ENCODE assay signal across 8 cellular contexts in the genomic region with DNA sequence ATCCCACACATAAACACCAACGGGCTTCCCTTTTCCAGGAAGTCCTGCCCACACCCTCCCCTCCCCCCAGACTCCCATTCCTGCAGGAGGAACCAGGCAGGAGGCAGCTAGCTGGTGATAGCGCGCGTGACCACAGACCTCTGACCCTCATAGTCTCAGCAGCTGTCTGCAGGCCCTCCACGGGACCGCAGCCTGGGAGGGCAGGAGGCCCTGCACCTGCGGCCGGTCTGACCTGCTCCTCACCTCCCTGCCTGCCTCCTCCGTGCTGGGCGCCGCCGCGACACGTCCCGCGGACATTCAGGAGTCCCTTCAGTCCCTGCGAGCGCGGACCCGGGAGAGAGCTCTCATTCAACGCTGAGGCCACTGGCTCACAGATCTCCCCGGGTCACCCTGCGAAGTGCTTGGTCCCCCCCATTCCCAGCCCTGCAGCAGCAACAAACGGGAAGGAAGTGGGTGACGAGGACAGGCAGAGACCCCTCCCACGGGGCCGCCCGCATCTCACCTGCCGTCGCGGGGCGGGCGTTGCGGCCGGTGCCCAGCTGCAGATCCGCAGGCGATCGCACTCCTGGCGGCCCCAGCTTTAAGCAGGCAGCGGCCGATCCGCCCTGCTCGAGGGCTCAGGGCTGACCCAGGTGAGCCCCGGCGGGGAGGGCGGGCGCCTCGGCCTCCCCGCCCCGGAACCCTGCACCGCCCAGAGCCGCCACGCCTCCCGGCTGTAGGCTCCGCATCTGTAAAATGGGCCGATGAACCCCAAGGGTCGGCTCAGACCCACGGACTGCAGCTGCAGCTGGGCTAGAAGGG. TPM values are rescaled to one million over a fixed set of nuclear protein-coding genes. Genes with fewer than 3 reads are reported as not detected.
A peak's percentile ranks its signal among the peaks of the same experiment; 100 is the strongest.
DNase-seq lines count a peak whose midpoint lies in the region; ATAC-seq and TF ChIP-seq lines count a peak whose summit lies in the region.

No MANE protein-coding gene starts in this region.

- WGBS in heart right ventricle, 2 donors, result 16 to 18% methylated on average over 58 of the region's 58 CpGs

- peak; percentile 50 for DNase-seq in activated T-cell treated with anti-CD3 and anti-CD28 coated beads, Interleukin-2, amount 50 U/mL, for 1 hour
- DNase-seq in heart right ventricle, result peak; percentile 46 to 54
- peak; percentile 78 for DNase-seq in sciatic nerve (ENCODE audit: low spot score)
- no peak for DNase-seq in type B pancreatic cell (ENCODE audit: extremely low spot score, unreplicated experiment)

- peaks cover 10% of the 10 kb centered on the region for H3K4me1 Mint-ChIP-seq in type B pancreatic cell (ENCODE audit: unreplicated experiment)

- intact Hi-C loops in heart right ventricle (cut with DNase I) (no loop called here), sciatic nerve (cut with DNase I) (no loop called here)

- no peak overlapping the region for H3K4me3 Mint-ChIP-seq in type B pancreatic cell

- peaks cover 12% of the 10 kb centered on the region for H3K27me3 Mint-ChIP-seq in type B pancreatic cell

- peaks cover 10% of the 10 kb centered on the region; the same call in 1 of the 2 replicates for H3K4me1 ChIP-seq in HUES48 (ENCODE audit: control insufficient read depth, insufficient read depth, low read length)
- peaks cover 0 to 66% (median 11%) of the 10 kb centered on the region in 9 donors for H3K4me1 ChIP-seq in heart right ventricle

- no peaks in the 10 kb centered on the region for H3K36me3 Mint-ChIP-seq in type B pancreatic cell

- H3K27ac Mint-ChIP-seq in type B pancreatic cell, result no peak overlapping the region

- H3K4me3 ChIP-seq in HUES48 (ENCODE audit: low read depth, low read length) (peak overlapping the region; percentile 60), heart right ventricle (peak overlapping the region in 8 of 10 donors; percentile 17 to 61 (median 40))

- peaks cover 13% of the 10 kb centered on the region for H3K27me3 ChIP-seq in HUES48 (ENCODE audit: control insufficient read depth, insufficient read depth, low read length)
- H3K27me3 ChIP-seq in heart right ventricle, result peaks cover 0 to 28% (median 10%) of the 10 kb centered on the region in 7 donors

- no peak overlapping the region for H3K9ac ChIP-seq in HUES48 (ENCODE audit: low read depth, low read length)

- ATAC-seq in heart right ventricle (peak in 6 of 8 donors; percentile 45 to 57 (median 50)), sciatic nerve (peak; percentile 67), HG03095 (IDR thresholded peaks at IDR 0.05; ENCODE audit: unreplicated experiment) (no peak), GM21381 (IDR thresholded peaks at IDR 0.05; ENCODE audit: unreplicated experiment) (no peak), GM18519 (IDR thresholded peaks at IDR 0.05; ENCODE audit: low FRiP score, unreplicated experiment) (no peak)

- H3K27ac ChIP-seq in HUES48 (ENCODE audit: low read depth, low read length) (no peak overlapping the region), heart right ventricle (peak overlapping the region in 2 of 10 donors; percentile 41 to 87)

- H3K9me3 ChIP-seq in HUES48 (ENCODE audit: control insufficient read depth, insufficient read depth, low read length) (no peaks in the 10 kb centered on the region), heart right ventricle (no peaks in the 10 kb centered on the region)

- TF ChIP-seq CTCF in heart right ventricle (IDR thresholded peaks at IDR 0.05), result no peak
- no peak for TF ChIP-seq CTCF in type B pancreatic cell (conservative IDR thresholded peaks at IDR 0.05)

- H3K9me3 Mint-ChIP-seq in type B pancreatic cell, result no peaks in the 10 kb centered on the region

- H3K36me3 ChIP-seq in HUES48 (ENCODE audit: control insufficient read depth, insufficient read depth, low read length) (no peaks in the 10 kb centered on the region), heart right ventricle (no peaks in the 10 kb centered on the region)

RNA-seq across cellular contexts. Expression of gene ACP5, which starts 1.1 kb away (rescaled TPM):
- 10 to 100 TPM in 1 of 10 donors, 1 to 10 TPM in 7, under 1 TPM in 2; 0.80 to 22.7 (median 2.0) TPM for total RNA-seq in heart right ventricle
- polyA plus RNA-seq in heart right ventricle, result 1 to 10 TPM; 1.9 to 4.0 TPM
- 19.7 TPM for total RNA-seq in sciatic nerve
- total RNA-seq in type B pancreatic cell (ENCODE audit: low replicate concordance), result 3.2 and 6.0 TPM in 2 replicates

RNA-seq across cellular contexts. Expression of gene ZNF627, which starts 18.7 kb away (rescaled TPM):
- total RNA-seq in heart right ventricle (1 to 10 TPM; 5.3 to 9.8 (median 6.7) TPM), sciatic nerve (13.6 TPM), type B pancreatic cell (ENCODE audit: low replicate concordance) (21.6 and 26.1 TPM in 2 replicates)
- polyA plus RNA-seq in heart right ventricle, result 1 to 10 TPM; 3.6 to 4.1 TPM

RNA-seq across cellular contexts. Expression of gene ELOF1, which starts 19.5 kb away (rescaled TPM):
- 10 to 100 TPM; 24.9 to 37.5 (median 30.9) TPM for total RNA-seq in heart right ventricle
- 10 to 100 TPM; 52.2 to 91.0 TPM for polyA plus RNA-seq in heart right ventricle
- total RNA-seq in sciatic nerve, result 33.7 TPM
- total RNA-seq in type B pancreatic cell (ENCODE audit: low replicate concordance), result 51.3 and 57.1 TPM in 2 replicates

RNA-seq across cellular contexts. Expression of gene CNN1, which starts 39.9 kb away (rescaled TPM):
- 100 to 1,000 TPM in 7 of 10 donors, 10 to 100 TPM in 3; 63.4 to 267 (median 163) TPM for total RNA-seq in heart right ventricle
- 100 to 1,000 TPM; 114 to 678 TPM for polyA plus RNA-seq in heart right ventricle
- 35.7 TPM for total RNA-seq in sciatic nerve
- total RNA-seq in type B pancreatic cell (ENCODE audit: low replicate concordance), result 2.3 and 7.9 TPM in 2 replicates

RNA-seq across cellular contexts. Expression of gene ECSIT, which starts 49.6 kb away (rescaled TPM):
- total RNA-seq in heart right ventricle, result 100 to 1,000 TPM in 9 of 10 donors, 10 to 100 TPM in 1; 86.8 to 162 (median 131) TPM
- 100 to 1,000 TPM; 164 to 226 TPM for polyA plus RNA-seq in heart right ventricle
- total RNA-seq in sciatic nerve, result 25.8 TPM
- 40.8 and 42.1 TPM in 2 replicates for total RNA-seq in type B pancreatic cell (ENCODE audit: low replicate concordance)

Comparison
In these comparisons a context has a peak if more than half of its experiments do, and no peak if none do; other contexts are left out.
1. ATAC-seq: peak in heart right ventricle (6 of 8) and sciatic nerve (single experiment); none in HG03095 (single experiment), GM21381 (single experiment) and GM18519 (single experiment).